ENCODE assay signal across 31 cellular contexts in genomic region chr17:40914456-40914855, GRCh38. TPM values are rescaled to one million over a fixed set of nuclear protein-coding genes. Genes with fewer than 3 reads are reported as not detected.
A peak's percentile ranks its signal among the peaks of the same experiment; 100 is the strongest.
DNase-seq lines count a peak whose midpoint lies in the region; ATAC-seq, FAIRE-seq and TF ChIP-seq lines count a peak whose summit lies in the region.
"Had no signal": no experiment of that assay in that cellular context is flagged by ENCODE, and none has a peak within 500 bp of the region (broad histone marks: within the 10 kb centered on the region; RNA-seq: fewer than 3 reads in every experiment).

No MANE protein-coding gene starts in this region.

- no peak overlapping the region for H3K9ac ChIP-seq in IMR-90 (ENCODE audit: low read depth, low read length)
- no peak overlapping the region for H3K9ac ChIP-seq in GM12878 (ENCODE audit: control insufficient read depth, insufficient read depth, low read length)

- TF ChIP-seq POLR2A in IMR-90 (IDR thresholded peaks at IDR 0.05; ENCODE audit: low read depth, low read length) (no peak), GM12878 (IDR thresholded peaks at IDR 0.05; ENCODE audit: low read depth, low read length) (no peak)

- CTCF ChIA-PET in IMR-90 (lab: Yijun Ruan, JAX), result interaction anchor here (1.1 kb wide), 1 partner anchor 634 kb away, joined by 3 read pairs; no protein-coding TSS in a partner anchor
- CTCF ChIA-PET in GM12878 (lab: Yijun Ruan, JAX), result interaction anchor here (1.2 to 1.8 kb wide), 3 partner anchors 138 to 749 kb away, joined by 4 to 5 read pairs (median 5); no protein-coding TSS in a partner anchor

- peak overlapping the region; percentile 89; the same call in 1 of the 2 replicates for H4K5ac ChIP-seq in IMR-90 (ENCODE audit: low read depth, low read length)

- peak overlapping the region; percentile 74 for H2AK5ac ChIP-seq in IMR-90 (ENCODE audit: low read depth, low read length)

- in situ Hi-C loops in IMR-90 (cut with MboI; ENCODE audit: low sequenced_read_pairs), result no loop called here
- in situ Hi-C loops in GM12878 (cut with MboI), result loop anchor here (5.0 kb wide), 2 partner anchors 408 to 748 kb away; no protein-coding TSS in a partner anchor

- H3K27me3 ChIP-seq in IMR-90 (ENCODE audit: control insufficient read depth, insufficient read depth, low read length) (no peaks in the 10 kb centered on the region), GM12878 (replicated peaks in 1 of 2; ENCODE audit: control insufficient read depth in 2 of 2, insufficient read depth in 2 of 2, low read length in 1 of 2) (0 out of 4 replicates have a peak, but pooled peaks cover 0 to 4% of the 10 kb centered on the region in 2 experiments), foreskin keratinocyte (no peaks in the 10 kb centered on the region), right cardiac atrium (ENCODE audit: control insufficient read depth, insufficient read depth) (no peaks in the 10 kb centered on the region)
- H3K27me3 ChIP-seq: tibial nerve had no signal

- peak overlapping the region; percentile 92 for H2BK20ac ChIP-seq in IMR-90 (ENCODE audit: low read depth, low read length)

- intact Hi-C loops in IMR-90 (cut with micrococcal nuclease) (no loop called here), GM12878 (cut with micrococcal nuclease; ENCODE audit: unreplicated experiment) (loop anchor here (5.0 kb wide), 2 partner anchors 583 to 733 kb away; no protein-coding TSS in a partner anchor), right cardiac atrium (cut with DNase I) (loop anchor here in 2 of 4 donors (5.0 to 10.0 kb wide), 2 partner anchors 630 to 738 kb away; no protein-coding TSS in a partner anchor)

- H3K14ac ChIP-seq in IMR-90 (replicated peaks; ENCODE audit: low read depth, low read length), result peak overlapping the region; percentile 46

- DNase-seq in IMR-90, result no peak
- no peak for DNase-seq in GM12878 (ENCODE audit: low read depth, low spot score)
- DNase-seq in foreskin keratinocyte, result peak; percentile 89 to 94
- no peak for DNase-seq in type B pancreatic cell (ENCODE audit: extremely low spot score, unreplicated experiment)
- DNase-seq in activated CD8-positive, alpha-beta memory T cell treated with anti-CD3 and anti-CD28 coated beads for 24 hours, result no peak
- no peak for DNase-seq in right cardiac atrium
- no peak for DNase-seq in activated CD8-positive, alpha-beta memory T cell treated with anti-CD3 and anti-CD28 coated beads, Interleukin-2, amount 50 U/mL, for 48 hours
- DNase-seq: activated CD4-positive, alpha-beta T cell treated with anti-CD3 and anti-CD28 coated beads, Interleukin-2, amount 10 ng/mL, durations not matched to agents 24 days and 14 days; activated gamma-delta T cell treated with Interleukin-2 at 50 U/mL for 16 hours; activated naive CD8-positive, alpha-beta T cell treated with anti-CD3 and anti-CD28 coated beads, Interleukin-2, amount 50 U/mL, for 24 hours; activated T-cell treated with anti-CD3 and anti-CD28 coated beads, Interleukin-2, amount 50 U/mL, for 4 hours; CD4-positive, CD25-positive, alpha-beta regulatory T cell; DND-41; endodermal cell; GF-D8; immature natural killer cell; NCI-H146; NCI-H446; RPMI8226; stimulated activated CD4-positive, alpha-beta T cell treated with anti-CD3 and anti-CD28 coated beads, Interleukin-12 subunit alpha, Interleukin-12 subunit beta, amount 100 ng/mL, for 4 hours; stimulated activated CD4-positive, alpha-beta T cell treated with anti-CD3 and anti-CD28 coated beads, Interleukin-4, amount 100 ng/mL, for 1 hour had no signal

- peaks cover 12% of the 10 kb centered on the region; the same call in 1 of the 2 replicates for H3K9me1 ChIP-seq in IMR-90 (ENCODE audit: insufficient read depth, low read length)

- RAD21 ChIA-PET in GM12878 (lab: Charles Lee; ENCODE audit: unreplicated experiment), result no interaction called here

- H3K9me3 ChIP-seq in IMR-90 (ENCODE audit: control insufficient read depth, insufficient read depth, low read length) (no peaks in the 10 kb centered on the region), GM12878 (replicated peaks; ENCODE audit: control insufficient read depth, insufficient read depth, low read length) (no peaks in the 10 kb centered on the region), right cardiac atrium (ENCODE audit: control insufficient read depth, low read length) (no peaks in the 10 kb centered on the region)
- H3K9me3 ChIP-seq: tibial nerve had no signal

- H3K36me3 ChIP-seq in IMR-90 (ENCODE audit: control insufficient read depth, insufficient read depth, low read length), result no peaks in the 10 kb centered on the region
- no peaks in the 10 kb centered on the region for H3K36me3 ChIP-seq in GM12878 (ENCODE audit: control insufficient read depth in 2 of 2, insufficient read depth in 2 of 2, low read length in 1 of 2)
- H3K36me3 ChIP-seq: tibial nerve had no signal

- H2AFZ ChIP-seq in IMR-90 (replicated peaks; ENCODE audit: low read length, poor library complexity) (no peak overlapping the region), GM12878 (ENCODE audit: control insufficient read depth, low read depth, low read length) (no peak overlapping the region)

- peaks cover 15% of the 10 kb centered on the region for H3K4me1 Mint-ChIP-seq in type B pancreatic cell (ENCODE audit: unreplicated experiment)
- H3K4me1 Mint-ChIP-seq: CD4-positive, CD25-positive, alpha-beta regulatory T cell; endodermal cell; immature natural killer cell; WTC11 had no signal

- peak overlapping the region; percentile 89 for H4K91ac ChIP-seq in IMR-90 (ENCODE audit: insufficient read depth, low read depth, low read length)

- H3K79me1 ChIP-seq in IMR-90 (ENCODE audit: low read depth in 1 of 2, low read length in 2 of 2), result no peaks in the 10 kb centered on the region

- H3K9me3 Mint-ChIP-seq in type B pancreatic cell, result no peaks in the 10 kb centered on the region
- H3K9me3 Mint-ChIP-seq: activated CD4-positive, alpha-beta T cell treated with anti-CD3 and anti-CD28 coated beads, Interleukin-2, amount 10 ng/mL, durations not matched to agents 24 days and 14 days; activated naive CD8-positive, alpha-beta T cell treated with anti-CD3 and anti-CD28 coated beads, Interleukin-2, amount 50 U/mL, for 24 hours; activated T-cell treated with anti-CD3 and anti-CD28 coated beads, Interleukin-2, amount 50 U/mL, for 4 hours; endodermal cell; IgD-negative memory B cell; memory B cell; WTC11 had no signal

- H3K36me3 Mint-ChIP-seq in type B pancreatic cell, result no peaks in the 10 kb centered on the region
- H3K36me3 Mint-ChIP-seq: CD4-positive, CD25-positive, alpha-beta regulatory T cell; immature natural killer cell; memory B cell; WTC11 had no signal

- no peak for TF ChIP-seq EP300 in GM12878 (IDR thresholded peaks at IDR 0.05; ENCODE audit: borderline replicate concordance in 1 of 2, control insufficient read depth in 1 of 2, low read depth in 2 of 2, low read length in 2 of 2)

- H3K4me2 ChIP-seq in IMR-90 (ENCODE audit: low read depth, low read length) (no peak overlapping the region), GM12878 (ENCODE audit: control insufficient read depth, insufficient read depth) (0 out of 2 replicates have a peak overlapping the region, but pooled peaks have one; percentile 33)

- peak overlapping the region; percentile 93; the same call in 1 of the 2 replicates for H3K18ac ChIP-seq in IMR-90 (ENCODE audit: low read depth, low read length)

- H3K4me3 ChIP-seq in IMR-90 (ENCODE audit: insufficient read depth, low read depth, low read length) (no peak overlapping the region), GM12878 (no peak overlapping the region), right cardiac atrium (ENCODE audit: low read length) (no peak overlapping the region)
- H3K4me3 ChIP-seq: SK-N-MC, tibial nerve had no signal

- peak overlapping the region; percentile 88 to 92 for H4K8ac ChIP-seq in IMR-90 (ENCODE audit: low read depth in 2 of 2, low read length in 2 of 2)

- TF ChIP-seq CTCF in IMR-90 (conservative IDR thresholded peaks at IDR 0.05; ENCODE audit: low read depth, low read length) (no peak), GM12878 (IDR thresholded peaks at IDR 0.05 in 2 of 3, conservative IDR thresholded peaks at IDR 0.05 in 1 of 3; ENCODE audit: control insufficient read depth in 2 of 3, extremely low read depth in 1 of 3, insufficient read depth in 1 of 3, low read depth in 3 of 3, low read length in 3 of 3) (no peak), foreskin keratinocyte (conservative IDR thresholded peaks at IDR 0.05) (no peak), type B pancreatic cell (conservative IDR thresholded peaks at IDR 0.05) (no peak)

- POLR2A ChIA-PET in IMR-90 (lab: Charles Lee; ENCODE audit: unreplicated experiment) (no interaction called here), GM12878 (lab: Charles Lee) (no interaction called here)

- H3K23ac ChIP-seq in IMR-90 (ENCODE audit: low read depth, low read length), result no peak overlapping the region; the same call in 1 of the 2 replicates

- SMC1A ChIA-PET in GM12878 (lab: Charles Lee; ENCODE audit: uncharacterized antibody, unreplicated experiment), result interaction anchor here (1.0 kb wide), 1 partner anchor 14 kb away, joined by 3 read pairs; no protein-coding TSS in a partner anchor

- dilution Hi-C loops in IMR-90 (cut with HindIII; ENCODE audit: low sequenced_read_pairs, unreplicated experiment), result no loop called here

- no TSS peak for BruUV-seq in IMR-90 (replicated peaks; lab: Mats Ljungman, UMichigan)
- BruUV-seq in GM12878 (replicated peaks; lab: Mats Ljungman, UMichigan), result no TSS peak

- peak overlapping the region; percentile 79 for H3K4ac ChIP-seq in IMR-90 (ENCODE audit: low read depth, low read length)

- ATAC-seq in IMR-90 (ENCODE audit: low read depth), result no peak
- no peak for ATAC-seq in GM12878
- peak; percentile 32 for ATAC-seq in foreskin keratinocyte
- no peak for ATAC-seq in right cardiac atrium
- ATAC-seq: WTC11 had no signal

- H3K4me3 Mint-ChIP-seq in type B pancreatic cell, result no peak overlapping the region
- H3K4me3 Mint-ChIP-seq: activated CD4-positive, alpha-beta T cell treated with anti-CD3 and anti-CD28 coated beads, Interleukin-2, amount 10 ng/mL, durations not matched to agents 24 days and 14 days; activated naive CD8-positive, alpha-beta T cell treated with anti-CD3 and anti-CD28 coated beads, Interleukin-2, amount 50 U/mL, for 24 hours; activated T-cell treated with anti-CD3 and anti-CD28 coated beads, Interleukin-2, amount 50 U/mL, for 4 hours; CD4-positive, CD25-positive, alpha-beta regulatory T cell; endodermal cell; IgD-negative memory B cell; immature natural killer cell; memory B cell; WTC11 had no signal

- no peaks in the 10 kb centered on the region for H3K79me2 ChIP-seq in GM12878 (ENCODE audit: control insufficient read depth, insufficient read depth, low read length)

- no peaks in the 10 kb centered on the region for H4K20me1 ChIP-seq in IMR-90 (ENCODE audit: insufficient read depth, low read length)
- H4K20me1 ChIP-seq in GM12878 (ENCODE audit: control insufficient read depth, insufficient read depth), result no peaks in the 10 kb centered on the region

- FAIRE-seq in GM12878 (lab: Jason Lieb, UNC), result no peak
- FAIRE-seq: D721Med had no signal

- H3K56ac ChIP-seq in IMR-90 (ENCODE audit: extremely low read depth, insufficient read depth, low read length), result peak overlapping the region; percentile 71

- peak overlapping the region; percentile 100 for H2BK5ac ChIP-seq in IMR-90 (ENCODE audit: low read depth, low read length, poor library complexity, severe bottlenecking)

- 100% methylated on average over 1 of the region's 2 CpGs; no CpG with 5 or more reads in 1 of the 2 experiments for WGBS in IMR-90 (ENCODE audit: extremely low coverage in 2 of 2, insufficient read length in 1 of 2), 2 experiments
- 4% methylated on average over 2 of the region's 2 CpGs for WGBS in GM12878 (ENCODE audit: insufficient coverage, insufficient replicate concordance, low lambda C conversion rate, missing lambda C conversion rate)
- WGBS in right cardiac atrium, result 67% methylated on average over 2 of the region's 2 CpGs

- no peak overlapping the region for H3K27ac ChIP-seq in IMR-90 (ENCODE audit: insufficient read depth, low read length)
- H3K27ac ChIP-seq in GM12878 (ENCODE audit: control insufficient read depth, insufficient read depth), result no peak overlapping the region
- H3K27ac ChIP-seq in foreskin keratinocyte, result peak overlapping the region; percentile 100
- H3K27ac ChIP-seq in right cardiac atrium (ENCODE audit: low read length), result no peak overlapping the region
- H3K27ac ChIP-seq: SK-N-MC, tibial nerve had no signal

- peak overlapping the region; percentile 94 for H2BK120ac ChIP-seq in IMR-90 (ENCODE audit: low read depth, low read length)

- H2BK15ac ChIP-seq in IMR-90 (ENCODE audit: low read depth, low read length), result peak overlapping the region; percentile 99

- H2AK9ac ChIP-seq in IMR-90 (replicated peaks; ENCODE audit: low read depth, low read length, poor library complexity), result peak overlapping the region; percentile 52

- TF ChIP-seq RAD21 in IMR-90 (IDR thresholded peaks at IDR 0.05; ENCODE audit: low read length) (no peak), GM12878 (IDR thresholded peaks at IDR 0.05; ENCODE audit: insufficient read depth, low read depth, low read length) (no peak)

- peak overlapping the region; percentile 90 for H3K27ac Mint-ChIP-seq in type B pancreatic cell
- H3K27ac Mint-ChIP-seq: activated CD4-positive, alpha-beta T cell treated with anti-CD3 and anti-CD28 coated beads, Interleukin-2, amount 10 ng/mL, durations not matched to agents 24 days and 14 days; activated naive CD8-positive, alpha-beta T cell treated with anti-CD3 and anti-CD28 coated beads, Interleukin-2, amount 50 U/mL, for 24 hours; endodermal cell; IgD-negative memory B cell; immature natural killer cell; memory B cell; WTC11 had no signal

- peaks cover 14% of the 10 kb centered on the region for H3K4me1 ChIP-seq in IMR-90 (ENCODE audit: control insufficient read depth, insufficient read depth, low read length)
- peaks cover 14% of the 10 kb centered on the region; the same call in 1 of the 2 replicates for H3K4me1 ChIP-seq in GM12878 (ENCODE audit: control insufficient read depth, insufficient read depth, low read length)
- peaks cover 52% of the 10 kb centered on the region for H3K4me1 ChIP-seq in foreskin keratinocyte
- H3K4me1 ChIP-seq in right cardiac atrium (ENCODE audit: control insufficient read depth, insufficient read depth, low read length), result no peaks in the 10 kb centered on the region

- no peaks in the 10 kb centered on the region for H3K27me3 Mint-ChIP-seq in type B pancreatic cell
- H3K27me3 Mint-ChIP-seq: activated naive CD8-positive, alpha-beta T cell treated with anti-CD3 and anti-CD28 coated beads, Interleukin-2, amount 50 U/mL, for 24 hours had no signal

RNA-seq across cellular contexts. Expression of gene KRT23, which starts 23.0 kb away (rescaled TPM):
- 0.28 and 0.36 TPM in 2 replicates for total RNA-seq in IMR-90 (2012; rRNA removed)
- 0.32 and 0.39 TPM in 2 replicates for polyA plus RNA-seq in IMR-90 (2012; rRNA removed)
- polyA plus RNA-seq in IMR-90 (2012; cell fraction: cytosol; rRNA removed), result 0.11 and 0.41 TPM in 2 replicates
- 0.09 and 0.17 TPM in 2 replicates for polyA plus RNA-seq in IMR-90 (2012; cell fraction: nucleus; rRNA removed; ENCODE audit: low replicate concordance)
- not detected in 2 replicates for total RNA-seq in GM12878 (2013; cell fraction: nucleolus; rRNA removed)
- not detected in 2 replicates for total RNA-seq in GM12878 (2014; rRNA removed)
- total RNA-seq in GM12878 (2014; rRNA removed; fragmentation: Illumina TruSeq; extraction: Trizol), result not detected in 2 replicates
- total RNA-seq in GM12878 (2021), result not detected in 2 replicates
- polyA plus RNA-seq in GM12878 (2011; ENCODE audit: low read depth), result not detected
- polyA plus RNA-seq in GM12878 (2011; rRNA removed), result not detected in 2 replicates
- not detected in 2 replicates for polyA plus RNA-seq in GM12878 (2011; cell fraction: cytosol; rRNA removed)
- polyA plus RNA-seq in GM12878 (2011; cell fraction: nucleus; rRNA removed), result not detected in 2 replicates
- not detected in 2 replicates for polyA plus RNA-seq in GM12878 (2012)
- not detected in 2 replicates for polyA plus RNA-seq in GM12878 (2014; fragmentation: Illumina TruSeq; extraction: Trizol)
- polyA plus RNA-seq in GM12878 (2014; fragmentation: Nextera tagmentation; extraction: Ambion mirVana), result not detected
- not detected in 2 replicates for polyA plus RNA-seq in GM12878 (2014; rRNA removed)
- polyA plus RNA-seq in GM12878 (2016; fragmentation: Nextera tagmentation; extraction: Ambion mirVana), result not detected
- not detected in 2 replicates for polyA minus RNA-seq in GM12878 (2011; rRNA and poly(A)+ RNA removed)
- polyA minus RNA-seq in GM12878 (2011; cell fraction: cytosol; rRNA and poly(A)+ RNA removed), result not detected in 2 replicates
- polyA minus RNA-seq in GM12878 (2011; cell fraction: nucleus; rRNA and poly(A)+ RNA removed), result not detected in 2 replicates
- total RNA-seq in foreskin keratinocyte, result 0.71 and 1.1 TPM in 2 replicates
- 0.38 and 0.75 TPM in 2 replicates for polyA plus RNA-seq in foreskin keratinocyte
- 49.7 and 464 TPM in 2 replicates for total RNA-seq in type B pancreatic cell (ENCODE audit: low replicate concordance)
- total RNA-seq in right cardiac atrium, result not detected
- not detected for polyA plus RNA-seq in right cardiac atrium
- total RNA-seq: activated CD4-positive, alpha-beta T cell treated with anti-CD3 and anti-CD28 coated beads, Interleukin-2, amount 10 ng/mL, durations not matched to agents 24 days and 14 days; activated CD8-positive, alpha-beta memory T cell treated with anti-CD3 and anti-CD28 coated beads for 36 hours; activated T-cell treated with anti-CD3 and anti-CD28 coated beads, Interleukin-2, amount 50 U/mL, for 4 hours; CD4-positive, CD25-positive, alpha-beta regulatory T cell; endodermal cell; T-helper 1 cell treated with Interleukin-12 subunit alpha and Interleukin-12 subunit beta and Interleukin-4 antibody, amounts not matched to agents 30 ng/mL and 1 ng/mL, for 36 hours; tibial nerve; WTC11 had no signal
- polyA plus RNA-seq: CD4-positive, CD25-positive, alpha-beta regulatory T cell; IgD-negative memory B cell; immature natural killer cell had no signal

RNA-seq across cellular contexts. Expression of gene KRT20, which starts 29.4 kb away (rescaled TPM):
- total RNA-seq in IMR-90 (2012; rRNA removed) (not detected in 2 replicates), GM12878 (2014; rRNA removed) (not detected in 2 replicates), GM12878 (2014; rRNA removed; fragmentation: Illumina TruSeq; extraction: Trizol) (not detected in 2 replicates), GM12878 (2021) (0.23 and 0.37 TPM in 2 replicates), foreskin keratinocyte (not detected in 2 replicates), type B pancreatic cell (ENCODE audit: low replicate concordance) (13.0 and 41.9 TPM in 2 replicates), right cardiac atrium (not detected)
- polyA plus RNA-seq in IMR-90 (2012; rRNA removed) (not detected in 2 replicates), GM12878 (2011; rRNA removed) (not detected in 2 replicates), GM12878 (2014; fragmentation: Illumina TruSeq; extraction: Trizol) (not detected in 2 replicates), GM12878 (2014; fragmentation: Nextera tagmentation; extraction: Ambion mirVana) (not detected), GM12878 (2014; rRNA removed) (not detected in 2 replicates), GM12878 (2016; fragmentation: Nextera tagmentation; extraction: Ambion mirVana) (not detected), foreskin keratinocyte (not detected in 2 replicates), right cardiac atrium (0.14 TPM)
- not detected in 2 replicates for polyA plus RNA-seq in IMR-90 (2012; cell fraction: cytosol; rRNA removed)
- not detected in 2 replicates for polyA plus RNA-seq in IMR-90 (2012; cell fraction: nucleus; rRNA removed; ENCODE audit: low replicate concordance)
- not detected in 2 replicates for total RNA-seq in GM12878 (2013; cell fraction: nucleolus; rRNA removed)
- polyA plus RNA-seq in GM12878 (2011; ENCODE audit: low read depth), result not detected
- polyA plus RNA-seq in GM12878 (2011; cell fraction: cytosol; rRNA removed), result not detected in 2 replicates
- not detected in 2 replicates for polyA plus RNA-seq in GM12878 (2011; cell fraction: nucleus; rRNA removed)
- not detected in 2 replicates for polyA plus RNA-seq in GM12878 (2012)
- polyA minus RNA-seq in GM12878 (2011; rRNA and poly(A)+ RNA removed), result not detected in 2 replicates
- polyA minus RNA-seq in GM12878 (2011; cell fraction: cytosol; rRNA and poly(A)+ RNA removed), result not detected in 2 replicates
- polyA minus RNA-seq in GM12878 (2011; cell fraction: nucleus; rRNA and poly(A)+ RNA removed), result not detected in 2 replicates
- total RNA-seq: activated CD4-positive, alpha-beta T cell treated with anti-CD3 and anti-CD28 coated beads, Interleukin-2, amount 10 ng/mL, durations not matched to agents 24 days and 14 days; activated CD8-positive, alpha-beta memory T cell treated with anti-CD3 and anti-CD28 coated beads for 36 hours; CD4-positive, CD25-positive, alpha-beta regulatory T cell; dermis blood vessel endothelial cell; endodermal cell; T-helper 1 cell treated with Interleukin-12 subunit alpha and Interleukin-12 subunit beta and Interleukin-4 antibody, amounts not matched to agents 30 ng/mL and 1 ng/mL, for 36 hours; tibial nerve had no signal
- polyA plus RNA-seq: CD4-positive, CD25-positive, alpha-beta regulatory T cell; IgD-negative memory B cell; immature natural killer cell; neural cell had no signal

RNA-seq across cellular contexts. Expression of gene KRT12, which starts 47.4 kb away (rescaled TPM):
- total RNA-seq in IMR-90 (2012; rRNA removed) (not detected in 2 replicates), GM12878 (2014; rRNA removed) (not detected in 2 replicates), GM12878 (2014; rRNA removed; fragmentation: Illumina TruSeq; extraction: Trizol) (not detected in 2 replicates), GM12878 (2021) (not detected in 2 replicates), foreskin keratinocyte (not detected in 2 replicates), type B pancreatic cell (ENCODE audit: low replicate concordance) (not detected in 2 replicates), right cardiac atrium (not detected)
- polyA plus RNA-seq in IMR-90 (2012; rRNA removed) (not detected in 2 replicates), GM12878 (2011; rRNA removed) (not detected in 2 replicates), GM12878 (2014; fragmentation: Illumina TruSeq; extraction: Trizol) (not detected in 2 replicates), GM12878 (2014; fragmentation: Nextera tagmentation; extraction: Ambion mirVana) (not detected), GM12878 (2014; rRNA removed) (not detected in 2 replicates), GM12878 (2016; fragmentation: Nextera tagmentation; extraction: Ambion mirVana) (not detected), foreskin keratinocyte (not detected in 2 replicates), right cardiac atrium (not detected)
- 0.02 and 0.54 TPM in 2 replicates for polyA plus RNA-seq in IMR-90 (2012; cell fraction: cytosol; rRNA removed)
- not detected in 2 replicates for polyA plus RNA-seq in IMR-90 (2012; cell fraction: nucleus; rRNA removed; ENCODE audit: low replicate concordance)
- total RNA-seq in GM12878 (2013; cell fraction: nucleolus; rRNA removed), result not detected in 2 replicates
- not detected for polyA plus RNA-seq in GM12878 (2011; ENCODE audit: low read depth)
- polyA plus RNA-seq in GM12878 (2011; cell fraction: cytosol; rRNA removed), result not detected in 2 replicates
- polyA plus RNA-seq in GM12878 (2011; cell fraction: nucleus; rRNA removed), result not detected in 2 replicates
- not detected in 2 replicates for polyA plus RNA-seq in GM12878 (2012)
- polyA minus RNA-seq in GM12878 (2011; rRNA and poly(A)+ RNA removed), result not detected in 2 replicates
- not detected in 2 replicates for polyA minus RNA-seq in GM12878 (2011; cell fraction: cytosol; rRNA and poly(A)+ RNA removed)
- polyA minus RNA-seq in GM12878 (2011; cell fraction: nucleus; rRNA and poly(A)+ RNA removed), result not detected in 2 replicates
- total RNA-seq: activated CD4-positive, alpha-beta T cell treated with anti-CD3 and anti-CD28 coated beads, Interleukin-2, amount 10 ng/mL, durations not matched to agents 24 days and 14 days; activated CD8-positive, alpha-beta memory T cell treated with anti-CD3 and anti-CD28 coated beads for 36 hours; activated T-cell treated with anti-CD3 and anti-CD28 coated beads, Interleukin-2, amount 50 U/mL, for 4 hours; CD4-positive, CD25-positive, alpha-beta regulatory T cell; dermis blood vessel endothelial cell; endodermal cell; T-helper 1 cell treated with Interleukin-12 subunit alpha and Interleukin-12 subunit beta and Interleukin-4 antibody, amounts not matched to agents 30 ng/mL and 1 ng/mL, for 36 hours; tibial nerve; WTC11 had no signal
- polyA plus RNA-seq: CD4-positive, CD25-positive, alpha-beta regulatory T cell; IgD-negative memory B cell; immature natural killer cell; neural cell had no signal

RNA-seq across cellular contexts. Expression of gene KRT39, which starts 52.3 kb away (rescaled TPM):
- total RNA-seq in IMR-90 (2012; rRNA removed) (not detected in 2 replicates), GM12878 (2014; rRNA removed) (not detected in 2 replicates), GM12878 (2014; rRNA removed; fragmentation: Illumina TruSeq; extraction: Trizol) (not detected in 2 replicates), GM12878 (2021) (not detected in 2 replicates), foreskin keratinocyte (not detected in 2 replicates), type B pancreatic cell (ENCODE audit: low replicate concordance) (0.70 and 1.0 TPM in 2 replicates), right cardiac atrium (not detected)
- polyA plus RNA-seq in IMR-90 (2012; rRNA removed) (0.15 TPM in 1 of 2 replicates, not detected in the other), GM12878 (2011; rRNA removed) (not detected in 2 replicates), GM12878 (2014; fragmentation: Illumina TruSeq; extraction: Trizol) (not detected in 2 replicates), GM12878 (2014; fragmentation: Nextera tagmentation; extraction: Ambion mirVana) (not detected), GM12878 (2014; rRNA removed) (not detected in 2 replicates), GM12878 (2016; fragmentation: Nextera tagmentation; extraction: Ambion mirVana) (not detected), foreskin keratinocyte (not detected in 2 replicates), right cardiac atrium (not detected)
- 0.08 and 0.16 TPM in 2 replicates for polyA plus RNA-seq in IMR-90 (2012; cell fraction: cytosol; rRNA removed)
- 0.09 TPM in 1 of 2 replicates, not detected in the other for polyA plus RNA-seq in IMR-90 (2012; cell fraction: nucleus; rRNA removed; ENCODE audit: low replicate concordance)
- total RNA-seq in GM12878 (2013; cell fraction: nucleolus; rRNA removed), result not detected in 2 replicates
- not detected for polyA plus RNA-seq in GM12878 (2011; ENCODE audit: low read depth)
- 0.07 TPM in 1 of 2 replicates, not detected in the other for polyA plus RNA-seq in GM12878 (2011; cell fraction: cytosol; rRNA removed)
- polyA plus RNA-seq in GM12878 (2011; cell fraction: nucleus; rRNA removed), result not detected in 2 replicates
- not detected in 2 replicates for polyA plus RNA-seq in GM12878 (2012)
- not detected in 2 replicates for polyA minus RNA-seq in GM12878 (2011; rRNA and poly(A)+ RNA removed)
- polyA minus RNA-seq in GM12878 (2011; cell fraction: cytosol; rRNA and poly(A)+ RNA removed), result not detected in 2 replicates
- not detected in 2 replicates for polyA minus RNA-seq in GM12878 (2011; cell fraction: nucleus; rRNA and poly(A)+ RNA removed)
- total RNA-seq: activated CD4-positive, alpha-beta T cell treated with anti-CD3 and anti-CD28 coated beads, Interleukin-2, amount 10 ng/mL, durations not matched to agents 24 days and 14 days; activated CD8-positive, alpha-beta memory T cell treated with anti-CD3 and anti-CD28 coated beads for 36 hours; activated T-cell treated with anti-CD3 and anti-CD28 coated beads, Interleukin-2, amount 50 U/mL, for 4 hours; CD4-positive, CD25-positive, alpha-beta regulatory T cell; dermis blood vessel endothelial cell; endodermal cell; T-helper 1 cell treated with Interleukin-12 subunit alpha and Interleukin-12 subunit beta and Interleukin-4 antibody, amounts not matched to agents 30 ng/mL and 1 ng/mL, for 36 hours; tibial nerve; WTC11 had no signal
- polyA plus RNA-seq: CD4-positive, CD25-positive, alpha-beta regulatory T cell; IgD-negative memory B cell; immature natural killer cell; neural cell had no signal

Comparison
In these comparisons a context has a peak if more than half of its experiments do, and no peak if none do; other contexts are left out.
1. DNase-seq: peak in foreskin keratinocyte (2 of 2); none in IMR-90 (single experiment), GM12878 (single experiment), type B pancreatic cell (single experiment), activated CD8-positive, alpha-beta memory T cell treated with anti-CD3 and anti-CD28 coated beads for 24 hours (single experiment), right cardiac atrium (0 of 3) and activated CD8-positive, alpha-beta memory T cell treated with anti-CD3 and anti-CD28 coated beads, Interleukin-2, amount 50 U/mL, for 48 hours (single experiment).
2. RNA of gene KRT23, which starts 23.0 kb away (total RNA-seq): 49.7 to 464 TPM in type B pancreatic cell; 0.71 to 1.1 TPM in foreskin keratinocyte, 0.28 to 0.36 TPM in IMR-90, not detected in right cardiac atrium and not detected in GM12878; every median in the first group is over 10 times any median in the second.
3. RNA of gene KRT20, which starts 29.4 kb away (total RNA-seq): 13.0 to 41.9 TPM in type B pancreatic cell; not detected in IMR-90, 0.23 to 0.37 TPM in GM12878, not detected in foreskin keratinocyte and not detected in right cardiac atrium; every median in the first group is over 10 times any median in the second.